8 cellular contexts compared by ENCODE assay signal in genomic region chr15:40857601-40858351, GRCh38. TPM values are rescaled to one million over a fixed set of nuclear protein-coding genes. Genes with fewer than 3 reads are reported as not detected.
DNase-seq lines count a peak whose midpoint lies in the region; ATAC-seq, FAIRE-seq and TF ChIP-seq lines count a peak whose summit lies in the region.

No MANE protein-coding gene starts in this region.

- H3K27ac ChIP-seq in SJSA1 (no peak overlapping the region), trophoblast cell (ENCODE audit: low read depth, low read length) (peak overlapping the region; percentile 82), upper lobe of left lung (peak overlapping the region in 3 of 4 donors; percentile 21 to 42 (median 37))

- no peak overlapping the region for H2BK120ac ChIP-seq in trophoblast cell (ENCODE audit: insufficient read depth, low read length, poor library complexity)

- peak overlapping the region; percentile 4 for H3K4ac ChIP-seq in trophoblast cell (ENCODE audit: low read depth, low read length)

- H3K4me3 ChIP-seq in SJSA1 (no peak overlapping the region), trophoblast cell (ENCODE audit: low read depth, low read length) (no peak overlapping the region), upper lobe of left lung (no peak overlapping the region)

- no peak overlapping the region for H3K14ac ChIP-seq in trophoblast cell (ENCODE audit: low read length)

- peak overlapping the region; percentile 30 for H2AK5ac ChIP-seq in trophoblast cell (ENCODE audit: low read length)

- peak overlapping the region; percentile 39 for H3K18ac ChIP-seq in trophoblast cell (ENCODE audit: low read length)

- peak overlapping the region; percentile 73 for H4K12ac ChIP-seq in trophoblast cell (ENCODE audit: low read depth, low read length)

- H3K4me1 ChIP-seq in SJSA1 (replicated peaks) (peaks cover 7% of the 10 kb centered on the region), trophoblast cell (ENCODE audit: control insufficient read depth in 1 of 2, insufficient read depth in 2 of 2, low read length in 2 of 2) (peaks cover 12 to 13% of the 10 kb centered on the region in 2 experiments), upper lobe of left lung (peaks cover 3 to 24% (median 13%) of the 10 kb centered on the region in 4 donors)

- H4K91ac ChIP-seq in trophoblast cell (ENCODE audit: low read depth, low read length): peak overlapping the region; percentile 19

- DNase-seq in AG09319 (ENCODE audit: extremely low read depth, low read depth) (no peak), GM19239 (ENCODE audit: insufficient read length, low spot score) (peak; percentile 88), SJSA1 (ENCODE audit: low read depth in 1 of 2, low spot score in 2 of 2) (peak; percentile 60 to 75), germinal center (ENCODE audit: low spot score) (peak; percentile 89), trophoblast cell (peak; percentile 91 to 97), upper lobe of left lung (peak in 1 of 2 donors; percentile 87)
- peak; percentile 83 for DNase-seq in activated naive CD4-positive, alpha-beta T cell treated with Interleukin-2 at 50 U/mL for 16 hours

- no peak overlapping the region for H2AFZ ChIP-seq in trophoblast cell (ENCODE audit: insufficient read depth, low read length, poor library complexity)

- H3K9me3 ChIP-seq in SJSA1 (replicated peaks) (no peaks in the 10 kb centered on the region), trophoblast cell (ENCODE audit: insufficient read depth, low read depth, low read length) (no peaks in the 10 kb centered on the region), upper lobe of left lung (no peaks in the 10 kb centered on the region)

- H3K79me1 ChIP-seq in trophoblast cell (ENCODE audit: low read length): peaks cover 7% of the 10 kb centered on the region

- H4K8ac ChIP-seq in trophoblast cell (ENCODE audit: low read depth, low read length): peak overlapping the region; percentile 72

- TF ChIP-seq POLR2A in upper lobe of left lung (IDR thresholded peaks at IDR 0.05): peak in 1 of 4 donors; percentile 29

- no peak overlapping the region for H3K23ac ChIP-seq in trophoblast cell (ENCODE audit: low read length)

- H3K36me3 ChIP-seq in SJSA1 (no peaks in the 10 kb centered on the region), trophoblast cell (ENCODE audit: control insufficient read depth in 1 of 2, insufficient read depth in 2 of 2, low read length in 2 of 2) (peaks cover 48 to 50% of the 10 kb centered on the region in 2 experiments), upper lobe of left lung (peaks cover 3 to 36% (median 26%) of the 10 kb centered on the region in 4 donors)

- H2BK5ac ChIP-seq in trophoblast cell (ENCODE audit: low read depth, low read length, poor library complexity): peak overlapping the region; percentile 9

- H3K9ac ChIP-seq in trophoblast cell (ENCODE audit: low read length): no peak overlapping the region

- no CpG with 5 or more reads among the region's 15 CpGs for WGBS in trophoblast cell (ENCODE audit: extremely low coverage, insufficient coverage, insufficient read length)
- WGBS in upper lobe of left lung, 2 donors: 29 to 45% methylated on average over 8 to 15 of the region's 15 CpGs

- H3K4me2 ChIP-seq in trophoblast cell (ENCODE audit: low read length): peak overlapping the region; percentile 9

- no peak for TF ChIP-seq EP300 in upper lobe of left lung (IDR thresholded peaks at IDR 0.05)

- H2BK12ac ChIP-seq in trophoblast cell (ENCODE audit: low read length): peak overlapping the region; percentile 6

- TF ChIP-seq CTCF in AG09319 (IDR thresholded peaks at IDR 0.05; ENCODE audit: low read depth, low read length) (peak; percentile 100), LNCAP (IDR thresholded peaks at IDR 0.05) (peak; percentile 96), upper lobe of left lung (IDR thresholded peaks at IDR 0.05) (peak; percentile 91 to 98 (median 96))

- ATAC-seq in upper lobe of left lung (ENCODE audit: low FRiP score in 2 of 2): peak; percentile 91 to 93

- peak; percentile 95 for FAIRE-seq in GM19239 (lab: Jason Lieb, UNC)

- H3K27me3 ChIP-seq in SJSA1 (replicated peaks) (no peaks in the 10 kb centered on the region), trophoblast cell (ENCODE audit: insufficient read depth, low read length) (no peaks in the 10 kb centered on the region), upper lobe of left lung (no peaks in the 10 kb centered on the region)

- no peaks in the 10 kb centered on the region for H3K79me2 ChIP-seq in trophoblast cell (ENCODE audit: control insufficient read depth, insufficient read depth, low read length, poor library complexity)

RNA-seq across cellular contexts. Expression of gene SPINT1, which starts 13.9 kb away (rescaled TPM):
- 0.87 TPM in 1 of 2 replicates, not detected in the other for total RNA-seq in SJSA1 (2014; rRNA removed; shearing (Covaris generic))
- 168 and 177 TPM in 2 replicates for polyA plus RNA-seq in trophoblast cell (2013)
- 100 to 1,000 TPM in 5 of 6 donors, 10 to 100 TPM in 1; 99.3 to 252 (median 163) TPM for total RNA-seq in upper lobe of left lung

RNA-seq across cellular contexts. Expression of gene RHOV, which starts 16.3 kb away (rescaled TPM):
- not detected in 2 replicates for total RNA-seq in SJSA1 (2014; rRNA removed; shearing (Covaris generic))
- 2.3 and 2.7 TPM in 2 replicates for polyA plus RNA-seq in trophoblast cell (2013)
- total RNA-seq in upper lobe of left lung: 1 to 10 TPM in 1 of 6 donors, under 1 TPM in 2, not detected in 3; 0.46 to 2.1 (median 0.77) TPM

RNA-seq across cellular contexts. Expression of gene PPP1R14D, which starts 29.3 kb away (rescaled TPM):
- not detected in 2 replicates for total RNA-seq in SJSA1 (2014; rRNA removed; shearing (Covaris generic))
- polyA plus RNA-seq in trophoblast cell (2013): not detected in 2 replicates
- 1 to 10 TPM in 1 of 6 donors, under 1 TPM in 1, not detected in 4; 0.34 to 3.3 TPM for total RNA-seq in upper lobe of left lung

RNA-seq across cellular contexts. Expression of gene VPS18, which starts 36.5 kb away (rescaled TPM):
- total RNA-seq in SJSA1 (2014; rRNA removed; shearing (Covaris generic)): 35.5 and 40.8 TPM in 2 replicates
- polyA plus RNA-seq in trophoblast cell (2013): 14.3 and 14.7 TPM in 2 replicates
- 10 to 100 TPM; 19.9 to 43.2 (median 29.2) TPM for total RNA-seq in upper lobe of left lung

RNA-seq across cellular contexts. Expression of gene DNAJC17, which starts 50.5 kb away (rescaled TPM):
- 51.5 and 51.7 TPM in 2 replicates for total RNA-seq in SJSA1 (2014; rRNA removed; shearing (Covaris generic))
- 42.8 and 44.7 TPM in 2 replicates for polyA plus RNA-seq in trophoblast cell (2013)
- total RNA-seq in upper lobe of left lung: 10 to 100 TPM; 15.4 to 51.3 (median 30.0) TPM

Comparison
In these comparisons a context has a peak if more than half of its experiments do, and no peak if none do; other contexts are left out.
1. RNA of gene SPINT1, which starts 13.9 kb away (total RNA-seq): 99.3 to 252 TPM in upper lobe of left lung; 0.87 TPM in SJSA1; every median in the first group is over 10 times any median in the second.
2. Peak in every context shown above with its lines, with median percentiles within 50 percentile points of each other: CTCF ChIP-seq.